29 cellular contexts compared by ENCODE assay signal in genomic region chr7:154650275-154650674, GRCh38.
"Had no signal": no experiment of that assay in that cellular context is flagged by ENCODE, and none has a peak within 500 bp of the region (broad histone marks: within the 10 kb centered on the region; RNA-seq: fewer than 3 reads in every experiment).

No MANE protein-coding gene starts in this region.

- H3K27me3 Mint-ChIP-seq: stimulated activated memory B cell treated with anti-CD40 and anti-IgM and Interleukin-4, amounts not matched to agents 10 μg/mL and 1 μg/mL and 100 μg/mL, for 72 hours; stimulated activated naive B cell treated with anti-CD40 and anti-IgM and Interleukin-4, amounts not matched to agents 10 μg/mL and 1 μg/mL and 100 μg/mL, for 72 hours; stimulated activated naive CD8-positive, alpha-beta T cell treated with anti-CD3 and anti-CD28 coated beads, Interleukin-15, amount 100 ng/mL, for 72 hours; stimulated activated naive CD8-positive, alpha-beta T cell treated with anti-CD3 and anti-CD28 coated beads, Interleukin-15, Interleukin-2, amounts not matched to agents 100 ng/mL and 50 ng/mL, for 24 hours; type B pancreatic cell had no signal

- H3K4me1 ChIP-seq: stomach, suprapubic skin, testis, thyroid gland, tibial artery, tibial nerve, transverse colon, upper lobe of left lung, upper lobe of right lung, uterus, vagina had no signal

- H3K27ac Mint-ChIP-seq: stimulated activated effector memory CD8-positive, alpha-beta T cell treated with anti-CD3 and anti-CD28 coated beads, Interleukin-12 subunit alpha, Interleukin-12 subunit beta, amount 100 ng/mL, for 72 hours; stimulated activated memory B cell treated with anti-CD40 and anti-IgM and Interleukin-4, amounts not matched to agents 10 μg/mL and 1 μg/mL and 100 μg/mL, for 72 hours; stimulated activated naive B cell treated with anti-CD40 and anti-IgM and Interleukin-4, amounts not matched to agents 10 μg/mL and 1 μg/mL and 100 μg/mL, for 72 hours; stimulated activated naive CD8-positive, alpha-beta T cell treated with anti-CD3 and anti-CD28 coated beads, Interleukin-15, amount 100 ng/mL, for 72 hours; stimulated activated naive CD8-positive, alpha-beta T cell treated with anti-CD3 and anti-CD28 coated beads, Interleukin-15, Interleukin-2, amounts not matched to agents 100 ng/mL and 50 ng/mL, for 24 hours; type B pancreatic cell had no signal

- ATAC-seq: stimulated activated effector memory CD8-positive, alpha-beta T cell treated with anti-CD3 and anti-CD28 coated beads, Interleukin-12 subunit alpha, Interleukin-12 subunit beta, amount 100 ng/mL, for 72 hours; stimulated activated memory B cell treated with anti-CD40 and anti-IgM and Interleukin-4, amounts not matched to agents 10 μg/mL and 1 μg/mL and 100 μg/mL, for 72 hours; stimulated activated naive B cell treated with anti-CD40 and anti-IgM and Interleukin-4, amounts not matched to agents 10 μg/mL and 1 μg/mL and 100 μg/mL, for 72 hours; stimulated activated naive CD8-positive, alpha-beta T cell treated with anti-CD3 and anti-CD28 coated beads, Interleukin-15, amount 100 ng/mL, for 72 hours; stimulated activated naive CD8-positive, alpha-beta T cell treated with anti-CD3 and anti-CD28 coated beads, Interleukin-15, Interleukin-2, amounts not matched to agents 100 U/mL and 50 U/mL, for 24 hours; upper lobe of right lung had no signal

- H3K4me3 Mint-ChIP-seq: stimulated activated effector memory CD8-positive, alpha-beta T cell treated with anti-CD3 and anti-CD28 coated beads, Interleukin-12 subunit alpha, Interleukin-12 subunit beta, amount 100 ng/mL, for 72 hours; stimulated activated memory B cell treated with anti-CD40 and anti-IgM and Interleukin-4, amounts not matched to agents 10 μg/mL and 1 μg/mL and 100 μg/mL, for 72 hours; stimulated activated naive B cell treated with anti-CD40 and anti-IgM and Interleukin-4, amounts not matched to agents 10 μg/mL and 1 μg/mL and 100 μg/mL, for 72 hours; stimulated activated naive CD8-positive, alpha-beta T cell treated with anti-CD3 and anti-CD28 coated beads, Interleukin-15, amount 100 ng/mL, for 72 hours; stimulated activated naive CD8-positive, alpha-beta T cell treated with anti-CD3 and anti-CD28 coated beads, Interleukin-15, Interleukin-2, amounts not matched to agents 100 ng/mL and 50 ng/mL, for 24 hours; type B pancreatic cell had no signal

- H3K9me3 Mint-ChIP-seq: type B pancreatic cell had no signal

- FAIRE-seq: urothelium cell line had no signal

- H3K4me1 Mint-ChIP-seq: stimulated activated effector memory CD8-positive, alpha-beta T cell treated with anti-CD3 and anti-CD28 coated beads, Interleukin-12 subunit alpha, Interleukin-12 subunit beta, amount 100 ng/mL, for 72 hours; stimulated activated memory B cell treated with anti-CD40 and anti-IgM and Interleukin-4, amounts not matched to agents 10 μg/mL and 1 μg/mL and 100 μg/mL, for 72 hours; stimulated activated naive B cell treated with anti-CD40 and anti-IgM and Interleukin-4, amounts not matched to agents 10 μg/mL and 1 μg/mL and 100 μg/mL, for 72 hours; stimulated activated naive CD8-positive, alpha-beta T cell treated with anti-CD3 and anti-CD28 coated beads, Interleukin-15, amount 100 ng/mL, for 72 hours had no signal

- H3K27me3 ChIP-seq: stomach, suprapubic skin, testis, thyroid gland, tibial artery, tibial nerve, transverse colon, upper lobe of left lung, upper lobe of right lung, uterus, vagina had no signal

- H3K4me3 ChIP-seq: stomach, suprapubic skin, testis, thoracic aorta, thyroid gland, tibial artery, tibial nerve, transverse colon, upper lobe of left lung, upper lobe of right lung, uterus, vagina had no signal

- H3K36me3 Mint-ChIP-seq: stimulated activated effector memory CD8-positive, alpha-beta T cell treated with anti-CD3 and anti-CD28 coated beads, Interleukin-12 subunit alpha, Interleukin-12 subunit beta, amount 100 ng/mL, for 72 hours; stimulated activated memory B cell treated with anti-CD40 and anti-IgM and Interleukin-4, amounts not matched to agents 10 μg/mL and 1 μg/mL and 100 μg/mL, for 72 hours; stimulated activated naive B cell treated with anti-CD40 and anti-IgM and Interleukin-4, amounts not matched to agents 10 μg/mL and 1 μg/mL and 100 μg/mL, for 72 hours; type B pancreatic cell had no signal

- H3K9me3 ChIP-seq: testis, thoracic aorta, thyroid gland, transverse colon, upper lobe of left lung, upper lobe of right lung, uterus, vagina had no signal

- DNase-seq: stimulated activated CD4-positive, alpha-beta T cell treated with anti-CD3 and anti-CD28 coated beads, Interleukin-2, amount 100 ng/mL, for 48 hours; stimulated activated CD4-positive, alpha-beta T cell treated with anti-CD3 and anti-CD28 coated beads, Interleukin-4, amount 100 ng/mL, for 1 hour; stimulated activated CD4-positive, alpha-beta T cell treated with anti-CD3 and anti-CD28 coated beads, Interleukin-4, amount 100 ng/mL, for 24 hours; stimulated activated CD4-positive, alpha-beta T cell treated with anti-CD3 and anti-CD28 coated beads, Interleukin-4, amount 100 ng/mL, for 4 hours; stimulated activated CD8-positive, alpha-beta memory T cell treated with anti-CD3 and anti-CD28 coated beads, Interleukin-4, amount 100 ng/mL, for 48 hours; stimulated activated naive B cell treated with anti-CD40 and anti-IgM and Interleukin-4, amounts not matched to agents 10 μg/mL and 1 μg/mL and 100 μg/mL, for 72 hours; stimulated activated naive CD4-positive, alpha-beta T cell; stimulated activated naive CD4-positive, alpha-beta T cell treated with Interleukin-2 at 50 U/mL for 16 hours; stimulated activated naive CD8-positive, alpha-beta T cell treated with anti-CD3 and anti-CD28 coated beads, Interleukin-15, amount 100 ng/mL, for 72 hours; stimulated activated naive CD8-positive, alpha-beta T cell treated with anti-CD3 and anti-CD28 coated beads, Interleukin-15, Interleukin-2, amounts not matched to agents 100 U/mL and 50 U/mL, for 24 hours; stomach; substantia nigra; testis; thyroid gland; tibial artery; transverse colon; trophoblast cell; upper lobe of left lung; upper lobe of right lung; uterus had no signal

- H3K36me3 ChIP-seq: stomach, suprapubic skin, thoracic aorta, thyroid gland, tibial artery, tibial nerve, transverse colon, upper lobe of left lung, upper lobe of right lung, uterus, vagina had no signal

- H3K27ac ChIP-seq: stomach, suprapubic skin, testis, thoracic aorta, thyroid gland, tibial artery, tibial nerve, transverse colon, upper lobe of left lung, upper lobe of right lung, uterus, vagina had no signal
